In the genomic region with DNA sequence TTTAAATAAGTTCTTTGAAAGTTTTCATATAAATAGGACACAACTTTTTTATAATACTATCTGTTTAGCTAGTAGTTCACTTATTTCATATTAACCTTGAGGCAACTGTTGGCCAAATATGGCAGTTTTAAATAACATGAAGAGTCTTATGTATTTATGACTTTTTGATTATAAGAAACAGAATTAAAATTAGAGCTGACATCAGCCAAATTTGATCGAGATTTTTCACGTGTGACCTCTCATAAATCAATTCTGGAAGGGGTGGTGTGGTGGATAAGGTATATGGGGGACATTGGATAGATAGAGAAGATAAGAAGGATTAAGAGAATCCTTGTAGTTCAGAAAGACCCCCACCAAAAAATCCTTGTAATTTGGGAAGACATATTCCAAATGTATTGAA, we compare ENCODE assay signal across 35 cellular contexts.
"Had no signal": no experiment of that assay in that cellular context is flagged by ENCODE, and none has a peak within 500 bp of the region (broad histone marks: within the 10 kb centered on the region; RNA-seq: fewer than 3 reads in every experiment).

No MANE protein-coding gene starts in this region.

- H3K9me3 ChIP-seq: MG63 had no signal

- H3K4me3 ChIP-seq: MG63 had no signal

- H3K36me3 ChIP-seq: MG63 had no signal

- DNase-seq: Kasumi-1, MG63, MM.1S, MV-4-11, NCI-H1048, NCI-H1092, NCI-H1092 treated with DMSO at 0.1 percent for 48 hours, NCI-H1105 treated with DMSO at 0.1 percent for 48 hours, NCI-H1417, NCI-H1417 treated with DMSO at 0.1 percent for 48 hours, NCI-H1436, NCI-H1436 treated with DMSO at 0.1 percent for 48 hours, NCI-H146, NCI-H1694, NCI-H1694 treated with DMSO at 0.1 percent for 48 hours, NCI-H187, NCI-H187 treated with DMSO at 0.1 percent for 48 hours, NCI-H1930, NCI-H2029, NCI-H2029 treated with DMSO at 0.1 percent for 48 hours, NCI-H2081, NCI-H2081 treated with DMSO at 0.1 percent for 48 hours, NCI-H2107, NCI-H2171, NCI-H2171 treated with DMSO at 0.1 percent for 48 hours, NCI-H2227 treated with DMSO at 0.1 percent for 48 hours, NCI-H226, NCI-H345, NCI-H446, NCI-H446 treated with DMSO at 0.1 percent for 48 hours, NCI-H510A, NCI-H510A treated with DMSO at 0.1 percent for 48 hours, NCI-H524, NCI-H524 treated with DMSO at 0.1 percent for 48 hours, NCI-H526 had no signal
